8 cellular contexts compared by ENCODE assay signal in genomic region chr5:176360894-176361436, GRCh38. TPM values are rescaled to one million over a fixed set of nuclear protein-coding genes. Genes with fewer than 3 reads are reported as not detected.
DNase-seq lines count a peak whose midpoint lies in the region.

No MANE protein-coding gene starts in this region.

- H3K27ac Mint-ChIP-seq in activated CD4-positive, alpha-beta T cell treated with anti-CD3 and anti-CD28 coated beads, Interleukin-2, amount 10 ng/mL, durations not matched to agents 7 days and 5 days: peak overlapping the region; percentile 96

- peak overlapping the region; percentile 98 for H3K4me3 Mint-ChIP-seq in activated CD4-positive, alpha-beta T cell treated with anti-CD3 and anti-CD28 coated beads, Interleukin-2, amount 10 ng/mL, durations not matched to agents 7 days and 5 days

- H3K27me3 ChIP-seq in NT2/D1 (ENCODE audit: insufficient read depth, insufficient read length) (peaks cover 41% of the 10 kb centered on the region), mononuclear cell (ENCODE audit: insufficient read depth, low read length) (no peaks in the 10 kb centered on the region)

- H3K4me1 ChIP-seq in NT2/D1 (ENCODE audit: insufficient read depth, insufficient read length) (peaks cover 6% of the 10 kb centered on the region), mononuclear cell (ENCODE audit: insufficient read depth, low read length) (peaks cover 37% of the 10 kb centered on the region)

- no peaks in the 10 kb centered on the region for H3K27me3 Mint-ChIP-seq in activated CD4-positive, alpha-beta T cell treated with anti-CD3 and anti-CD28 coated beads, Interleukin-2, amount 10 ng/mL, durations not matched to agents 7 days and 5 days

- CTCF ChIA-PET in activated CD4-positive, alpha-beta T cell treated with anti-CD3 and anti-CD28 coated beads, Interleukin-2, amount 10 ng/mL, durations not matched to agents 7 days and 5 days (lab: Charles Lee): interaction anchor here (0.5 to 2.3 kb wide), 5 partner anchors 23 to 286 kb away, joined by 3 to 8 read pairs (median 3); partner anchors contain the start of genes FAF2 and TSPAN17

- H3K9me3 ChIP-seq in NT2/D1 (ENCODE audit: insufficient read depth, low read length) (no peaks in the 10 kb centered on the region), mononuclear cell (ENCODE audit: low read depth, low read length) (no peaks in the 10 kb centered on the region)

- H3K4me3 ChIP-seq in NT2/D1 (ENCODE audit: insufficient read length, low read depth) (peak overlapping the region; percentile 90), mononuclear cell (ENCODE audit: low read length) (peak overlapping the region; percentile 94)

- H3K9ac ChIP-seq in NT2/D1 (ENCODE audit: insufficient read length, low read depth): peak overlapping the region; percentile 93

- peaks cover 30% of the 10 kb centered on the region for H3K36me3 Mint-ChIP-seq in activated CD4-positive, alpha-beta T cell treated with anti-CD3 and anti-CD28 coated beads, Interleukin-2, amount 10 ng/mL, durations not matched to agents 7 days and 5 days (ENCODE audit: low read depth)

- H3K9me3 Mint-ChIP-seq in activated CD4-positive, alpha-beta T cell treated with anti-CD3 and anti-CD28 coated beads, Interleukin-2, amount 10 ng/mL, durations not matched to agents 7 days and 5 days: no peaks in the 10 kb centered on the region

- H3K4me1 Mint-ChIP-seq in activated CD4-positive, alpha-beta T cell treated with anti-CD3 and anti-CD28 coated beads, Interleukin-2, amount 10 ng/mL, durations not matched to agents 7 days and 5 days: peaks cover 40% of the 10 kb centered on the region

- POLR2A ChIA-PET in activated CD4-positive, alpha-beta T cell treated with anti-CD3 and anti-CD28 coated beads, Interleukin-2, amount 10 ng/mL, durations not matched to agents 7 days and 5 days (lab: Charles Lee): interaction anchor here (0.6 kb wide), 1 partner anchor 169 kb away, joined by 7 read pairs; no protein-coding TSS in a partner anchor

- DNase-seq in activated CD4-positive, alpha-beta T cell treated with anti-CD3 and anti-CD28 coated beads, Interleukin-2, amount 10 ng/mL, durations not matched to agents 7 days and 5 days: peak; percentile 23
- DNase-seq in activated CD4-positive, alpha-beta T cell treated with anti-CD3 and anti-CD28 coated beads, Interleukin-2, amount 50 U/mL, for 4 hours: no peak
- DNase-seq in NT2/D1 (ENCODE audit: low read depth, low spot score) (no peak), ecto neural progenitor cell (ENCODE audit: low spot score) (peak; percentile 70), GF-D8 (lab: John Stamatoyannopoulos, UW) (no peak), HuH-7.5 (ENCODE audit: low spot score) (no peak), NCI-H2196 treated with DMSO at 0.1 percent for 48 hours (lab: John Stamatoyannopoulos, UW; ENCODE audit: unreplicated experiment) (no peak)

- H3K36me3 ChIP-seq in NT2/D1 (ENCODE audit: insufficient read depth, insufficient read length, low read length): peaks cover 30% of the 10 kb centered on the region

RNA-seq across cellular contexts. Expression of gene KIAA1191, which starts 0.6 kb away (rescaled TPM):
- total RNA-seq in activated CD4-positive, alpha-beta T cell treated with anti-CD3 and anti-CD28 coated beads, Interleukin-2, amount 10 ng/mL, durations not matched to agents 7 days and 5 days: 10 to 100 TPM; 46.3 to 53.6 TPM
- total RNA-seq in mononuclear cell: 34.0 TPM

RNA-seq across cellular contexts. Expression of gene ARL10, which starts 4.3 kb away (rescaled TPM):
- 1 to 10 TPM; 5.4 to 7.7 TPM for total RNA-seq in activated CD4-positive, alpha-beta T cell treated with anti-CD3 and anti-CD28 coated beads, Interleukin-2, amount 10 ng/mL, durations not matched to agents 7 days and 5 days
- 2.3 TPM for total RNA-seq in mononuclear cell

RNA-seq across cellular contexts. Expression of gene NOP16, which starts 27.4 kb away (rescaled TPM):
- 10 to 100 TPM; 29.1 to 34.0 TPM for total RNA-seq in activated CD4-positive, alpha-beta T cell treated with anti-CD3 and anti-CD28 coated beads, Interleukin-2, amount 10 ng/mL, durations not matched to agents 7 days and 5 days
- total RNA-seq in mononuclear cell: 6.1 TPM

RNA-seq across cellular contexts. Expression of gene HIGD2A, which starts 27.6 kb away (rescaled TPM):
- total RNA-seq in activated CD4-positive, alpha-beta T cell treated with anti-CD3 and anti-CD28 coated beads, Interleukin-2, amount 10 ng/mL, durations not matched to agents 7 days and 5 days: 100 to 1,000 TPM; 143 to 150 TPM
- 61.7 TPM for total RNA-seq in mononuclear cell

RNA-seq across cellular contexts. Expression of gene CLTB, which starts 55.4 kb away (rescaled TPM):
- 10 to 100 TPM; 53.8 to 65.8 TPM for total RNA-seq in activated CD4-positive, alpha-beta T cell treated with anti-CD3 and anti-CD28 coated beads, Interleukin-2, amount 10 ng/mL, durations not matched to agents 7 days and 5 days
- 55.3 TPM for total RNA-seq in mononuclear cell

Comparison
In these comparisons a context has a peak if more than half of its experiments do, and no peak if none do; other contexts are left out.
1. DNase-seq: peak in activated CD4-positive, alpha-beta T cell treated with anti-CD3 and anti-CD28 coated beads, Interleukin-2, amount 10 ng/mL, durations not matched to agents 7 days and 5 days (single experiment) and ecto neural progenitor cell (single experiment); none in activated CD4-positive, alpha-beta T cell treated with anti-CD3 and anti-CD28 coated beads, Interleukin-2, amount 50 U/mL, for 4 hours (0 of 2), NT2/D1 (single experiment), GF-D8 (single experiment), HuH-7.5 (single experiment) and NCI-H2196 treated with DMSO at 0.1 percent for 48 hours (single experiment).